8 cellular contexts compared by ENCODE assay signal in genomic region chr12:39619660-39620433, GRCh38. TPM values are rescaled to one million over a fixed set of nuclear protein-coding genes. Genes with fewer than 3 reads are reported as not detected.
DNase-seq lines count a peak whose midpoint lies in the region; ATAC-seq and TF ChIP-seq lines count a peak whose summit lies in the region.

TSS of gene ABCD2 (minus strand) at chr12:39619803. CDS start at chr12:39619615, 188 bp downstream.

- peak within 1 kb of the TSS; percentile 3 for H3K27ac ChIP-seq in A673 (ENCODE audit: low read depth, low read length, poor library complexity, severe bottlenecking)

- BruUV-seq in A673 (replicated peaks; lab: Mats Ljungman, UMichigan): no TSS peak

- POLR2A ChIA-PET in A673 (lab: Charles Lee; ENCODE audit: low non-redundant PET): no interaction called here

- H3K9me3 ChIP-seq in A673 (ENCODE audit: low read depth, low read length, poor library complexity, severe bottlenecking): no peaks in the 10 kb centered on the region

- ATAC-seq in GM18858 (IDR thresholded peaks at IDR 0.05; ENCODE audit: unreplicated experiment) (peak; percentile 79), HG03064 (IDR thresholded peaks at IDR 0.05; ENCODE audit: low read depth, unreplicated experiment) (peak; percentile 69)

- TF ChIP-seq CTCF in A673 (conservative IDR thresholded peaks at IDR 0.05; ENCODE audit: low read depth, low read length) (peak; percentile 24; the same call in 1 of the 2 replicates), kidney epithelial cell (IDR thresholded peaks at IDR 0.05; ENCODE audit: insufficient read depth, low read length, poor library complexity, severe bottlenecking) (no peak)

- H3K27me3 ChIP-seq in A673 (replicated peaks; ENCODE audit: insufficient read depth, low read depth, low read length, poor library complexity) (no peaks in the 10 kb centered on the region), kidney epithelial cell (ENCODE audit: control insufficient read depth, insufficient read depth, low read length) (no peaks in the 10 kb centered on the region)

- no peaks in the 10 kb centered on the region for H3K4me1 ChIP-seq in A673 (ENCODE audit: insufficient read depth, low read length, poor library complexity, severe bottlenecking)

- intact Hi-C loops in A673 (cut with micrococcal nuclease; ENCODE audit: unreplicated experiment): no loop called here

- no peaks in the 10 kb centered on the region for H3K36me3 ChIP-seq in A673 (ENCODE audit: insufficient read depth, low read length, poor library complexity, severe bottlenecking)
- no peaks in the 10 kb centered on the region for H3K36me3 ChIP-seq in kidney epithelial cell (ENCODE audit: control insufficient read depth, insufficient read depth, low read length)

- CTCF ChIA-PET in A673 (lab: Charles Lee): no interaction called here

- peak within 1 kb of the TSS; percentile 47 for H3K4me3 ChIP-seq in A673 (ENCODE audit: low read depth, low read length, poor library complexity, severe bottlenecking)
- peak within 1 kb of the TSS; percentile 53 for H3K4me3 ChIP-seq in kidney epithelial cell (ENCODE audit: low read depth, low read length)

- peak; percentile 79 for DNase-seq in A673 (ENCODE audit: low spot score)
- peak; percentile 48 for DNase-seq in NCI-H226
- peak; percentile 13 to 55 (median 43) for DNase-seq in activated CD4-positive, CD25-positive, alpha-beta regulatory T cell (lab: John Stamatoyannopoulos, UW)
- peak; percentile 83 to 89 for DNase-seq in cerebellar nuclear complex (lab: John Stamatoyannopoulos, UW)
- peak; percentile 49 for DNase-seq in kidney epithelial cell (ENCODE audit: low read depth)
- DNase-seq in stimulated activated CD4-positive, alpha-beta T cell treated with anti-CD3 and anti-CD28 coated beads, Interleukin-15, amount 100 ng/mL, for 48 hours (ENCODE audit: low read depth in 2 of 2): peak; percentile 60 to 64

RNA-seq across cellular contexts. Expression of gene ABCD2, which starts in this region (rescaled TPM):
- 0.04 TPM in 1 of 2 replicates, not detected in the other for total RNA-seq in A673 (2021)
- not detected in 2 replicates for total RNA-seq in kidney epithelial cell

Comparison
In these comparisons a context has a peak if more than half of its experiments do, and no peak if none do; other contexts are left out.
1. Peak in every context shown above with its lines: DNase-seq, ATAC-seq, H3K4me3 ChIP-seq and H3K27ac ChIP-seq.
2. Peak in DNase-seq, H3K4me3 ChIP-seq and H3K27ac ChIP-seq in A673; RNA of the gene not detected or under 1 TPM.
3. Peak in DNase-seq and H3K4me3 ChIP-seq in kidney epithelial cell; RNA of the gene not detected or under 1 TPM.